Comparison of ENCODE assay signal across 26 cellular contexts in genomic region chr1:109109906-109110305, GRCh38.
"Had no signal": no experiment of that assay in that cellular context is flagged by ENCODE, and none has a peak within 500 bp of the region (broad histone marks: within the 10 kb centered on the region; RNA-seq: fewer than 3 reads in every experiment).

No MANE protein-coding gene starts in this region.

- H3K27me3 Mint-ChIP-seq: activated CD4-positive, alpha-beta memory T cell treated with anti-CD3 and anti-CD28 coated beads for 36 hours; activated naive CD8-positive, alpha-beta T cell had no signal

- H3K36me3 Mint-ChIP-seq: activated CD4-positive, alpha-beta memory T cell treated with anti-CD3 and anti-CD28 coated beads for 36 hours; activated naive CD8-positive, alpha-beta T cell; WTC11 had no signal

- ATAC-seq: PC-3, SK-N-SH treated with all-trans-retinoic acid at 6 μM for 48 hours, WTC11 had no signal

- H3K27ac Mint-ChIP-seq: activated CD4-positive, alpha-beta memory T cell treated with anti-CD3 and anti-CD28 coated beads for 36 hours; activated CD4-positive, alpha-beta T cell treated with anti-CD3 and anti-CD28 coated beads, Interleukin-2, amount 10 ng/mL, durations not matched to agents 24 days and 14 days; activated naive CD8-positive, alpha-beta T cell; activated T-helper 1 cell treated with anti-CD3 and anti-CD28 coated beads, Interleukin-12 subunit alpha, Interleukin-12 subunit beta, Interleukin-2, Interleukin-4 antibody, amounts not matched to agents 30 ng/mL and 10 ng/mL and 1 ng/mL, durations not matched to agents 14 hours and 24 hours and 36 hours; T-helper 1 cell treated with Interleukin-12 subunit alpha and Interleukin-12 subunit beta and Interleukin-4 antibody, amounts not matched to agents 30 μg/mL and 1 μg/mL, for 36 hours; WTC11 had no signal

- H3K9me3 Mint-ChIP-seq: activated CD4-positive, alpha-beta memory T cell treated with anti-CD3 and anti-CD28 coated beads for 36 hours; activated CD4-positive, alpha-beta T cell treated with anti-CD3 and anti-CD28 coated beads, Interleukin-2, amount 10 ng/mL, durations not matched to agents 24 days and 14 days; activated T-helper 1 cell treated with anti-CD3 and anti-CD28 coated beads, Interleukin-12 subunit alpha, Interleukin-12 subunit beta, Interleukin-2, Interleukin-4 antibody, amounts not matched to agents 30 ng/mL and 10 ng/mL and 1 ng/mL, durations not matched to agents 14 hours and 24 hours and 36 hours; T-helper 1 cell treated with Interleukin-12 subunit alpha and Interleukin-12 subunit beta and Interleukin-4 antibody, amounts not matched to agents 30 μg/mL and 1 μg/mL, for 36 hours; WTC11 had no signal

- H3K4me3 Mint-ChIP-seq: activated CD4-positive, alpha-beta memory T cell treated with anti-CD3 and anti-CD28 coated beads for 36 hours; activated CD4-positive, alpha-beta T cell treated with anti-CD3 and anti-CD28 coated beads, Interleukin-2, amount 10 ng/mL, durations not matched to agents 24 days and 14 days; activated naive CD8-positive, alpha-beta T cell; activated T-helper 1 cell treated with anti-CD3 and anti-CD28 coated beads, Interleukin-12 subunit alpha, Interleukin-12 subunit beta, Interleukin-2, Interleukin-4 antibody, amounts not matched to agents 30 ng/mL and 10 ng/mL and 1 ng/mL, durations not matched to agents 14 hours and 24 hours and 36 hours; T-helper 1 cell treated with Interleukin-12 subunit alpha and Interleukin-12 subunit beta and Interleukin-4 antibody, amounts not matched to agents 30 μg/mL and 1 μg/mL, for 36 hours; WTC11 had no signal

- DNase-seq: activated CD4-positive, alpha-beta memory T cell treated with anti-CD3 and anti-CD28 coated beads for 36 hours; activated CD4-positive, alpha-beta T cell treated with anti-CD3 and anti-CD28 coated beads, Interleukin-2, amount 10 ng/mL, durations not matched to agents 24 days and 14 days; activated CD4-positive, CD25-positive, alpha-beta regulatory T cell treated with anti-CD3 and anti-CD28 coated beads, Interleukin-2, amount 50 U/mL, for 72 hours; activated CD8-positive, alpha-beta memory T cell treated with anti-CD3 and anti-CD28 coated beads, Interleukin-2, amount 50 U/mL, for 4 hours; activated effector memory CD4-positive, alpha-beta T cell treated with anti-CD3 and anti-CD28 coated beads, Interleukin-2, amount 50 U/mL, for 16 hours; activated naive CD4-positive, alpha-beta T cell treated with Interleukin-2 at 50 U/mL for 16 hours; adrenal gland; anterior cingulate cortex; cerebellar nuclear complex; MG63; MV-4-11; NCI-H1092 treated with DMSO at 0.1 percent for 48 hours; NCI-H1417 treated with DMSO at 0.1 percent for 48 hours; NCI-H1694; NCI-H2029; NCI-H2107; NCI-H524; PC-3; SHP77; SW 1271; T-helper 9 cell had no signal
